ENCODE assay signal across 21 cellular contexts in the genomic region with DNA sequence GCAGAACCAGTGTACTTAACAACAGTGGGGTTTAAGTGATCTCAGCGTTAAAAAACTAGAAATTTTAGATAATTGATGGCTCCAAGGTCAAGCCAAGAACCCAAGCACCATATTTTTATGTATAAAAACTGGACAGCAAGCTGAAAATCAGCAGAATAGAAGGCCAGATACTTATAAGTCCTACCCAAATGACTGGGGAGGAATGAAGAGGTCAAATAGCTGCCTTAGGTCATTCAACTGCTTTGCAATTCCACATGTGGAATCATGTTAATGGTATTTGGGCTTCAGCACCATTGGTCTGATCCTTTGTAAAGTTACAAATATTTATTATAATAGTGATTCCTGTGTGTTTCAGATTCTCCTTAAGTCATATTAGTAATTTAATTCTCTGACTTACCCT.
A peak's percentile ranks its signal among the peaks of the same experiment; 100 is the strongest.
DNase-seq lines count a peak whose midpoint lies in the region; ATAC-seq and TF ChIP-seq lines count a peak whose summit lies in the region.
"Had no signal": no experiment of that assay in that cellular context is flagged by ENCODE, and none has a peak within 500 bp of the region (broad histone marks: within the 10 kb centered on the region; RNA-seq: fewer than 3 reads in every experiment).

No MANE protein-coding gene starts in this region.

- H3K4me3 Mint-ChIP-seq in WTC11 (no peak overlapping the region), osteocyte (ENCODE audit: unreplicated experiment) (no peak overlapping the region)
- H3K4me3 Mint-ChIP-seq: CD8-positive, alpha-beta T cell had no signal

- no peak overlapping the region for H3K4me3 ChIP-seq in BJ (ENCODE audit: low read depth, low read length)
- no peak overlapping the region for H3K4me3 ChIP-seq in fibroblast of pulmonary artery (replicated peaks; ENCODE audit: low read depth, low read length)
- H3K4me3 ChIP-seq: left lung, testis had no signal

- no peaks in the 10 kb centered on the region for H3K27me3 Mint-ChIP-seq in WTC11 (ENCODE audit: low read depth)
- no peaks in the 10 kb centered on the region for H3K27me3 Mint-ChIP-seq in osteocyte (ENCODE audit: unreplicated experiment)

- H3K9me3 Mint-ChIP-seq in WTC11 = no peaks in the 10 kb centered on the region
- no peaks in the 10 kb centered on the region for H3K9me3 Mint-ChIP-seq in osteocyte (ENCODE audit: unreplicated experiment)
- H3K9me3 Mint-ChIP-seq: CD8-positive, alpha-beta T cell had no signal

- TF ChIP-seq CTCF in BJ (IDR thresholded peaks at IDR 0.05; ENCODE audit: insufficient read depth, low read depth, low read length) (no peak), WTC11 (IDR thresholded peaks at IDR 0.05) (no peak), fibroblast of pulmonary artery (IDR thresholded peaks at IDR 0.05; ENCODE audit: low read length, missing control alignments) (no peak), osteocyte (IDR thresholded peaks at IDR 0.05) (no peak)

- CTCF ChIA-PET in BJ (lab: Yijun Ruan, JAX) = interaction anchor here (1.0 to 1.4 kb wide), 2 partner anchors 9 to 12 kb away, joined by 3 to 5 read pairs; no protein-coding TSS in a partner anchor
- CTCF ChIA-PET in WTC11 (lab: Charles Lee) = interaction anchor here (1.7 kb wide), 1 partner anchor 13 kb away, joined by 6 read pairs; no protein-coding TSS in a partner anchor

- H3K36me3 ChIP-seq in BJ (ENCODE audit: control insufficient read depth, insufficient read depth, low read length) = no peaks in the 10 kb centered on the region
- H3K36me3 ChIP-seq: left lung had no signal

- intact Hi-C loops in left ventricle myocardium superior (cut with micrococcal nuclease) (no loop called here), posterior cingulate gyrus (cut with DNase I) (no loop called here)

- H3K36me3 Mint-ChIP-seq in WTC11 = peaks cover 3% of the 10 kb centered on the region; the same call in 1 of the 2 replicates
- H3K36me3 Mint-ChIP-seq in osteocyte (ENCODE audit: unreplicated experiment) = no peaks in the 10 kb centered on the region
- H3K36me3 Mint-ChIP-seq: CD8-positive, alpha-beta T cell had no signal

- ATAC-seq in WTC11 (no peak), left ventricle myocardium superior (no peak)
- ATAC-seq: CD8-positive, alpha-beta T cell; left lung; sciatic nerve; SK-N-SH treated with all-trans-retinoic acid at 6 μM for 48 hours had no signal

- H3K4me1 Mint-ChIP-seq in WTC11 (peaks cover 58% of the 10 kb centered on the region), osteocyte (ENCODE audit: unreplicated experiment) (peaks cover 46% of the 10 kb centered on the region)

- DNase-seq in BJ (ENCODE audit: low read depth) (peak; percentile 41), WTC11 (ENCODE audit: low spot score) (no peak), fibroblast of pulmonary artery (ENCODE audit: low read depth) (peak; percentile 29), osteocyte (ENCODE audit: extremely low spot score, unreplicated experiment) (no peak), left ventricle myocardium superior (no peak), posterior cingulate gyrus (no peak), occipital lobe (lab: John Stamatoyannopoulos, UW) (no peak)
- no peak for DNase-seq in activated T-cell treated with anti-CD3 and anti-CD28 coated beads, Interleukin-2, amount 50 U/mL, for 1 hour
- DNase-seq: ACHN; activated CD4-positive, alpha-beta T cell treated with anti-CD3 and anti-CD28 coated beads, Interleukin-2, amount 50 U/mL, for 4 hours; activated gamma-delta T cell; CD8-positive, alpha-beta T cell; DMS79; glutamatergic neuron; left lung; NCI-H1105; NCI-H2081 treated with DMSO at 0.1 percent for 48 hours; NCI-H510A; testis had no signal

- no peaks in the 10 kb centered on the region for H3K27me3 ChIP-seq in BJ (ENCODE audit: control insufficient read depth, insufficient read depth, low read length)
- H3K27me3 ChIP-seq: left lung, testis had no signal

- POLR2A ChIA-PET in BJ (lab: Charles Lee) = interaction anchor here (0.6 kb wide), 2 partner anchors 24 to 386 kb away, joined by 3 to 7 read pairs; no protein-coding TSS in a partner anchor
- POLR2A ChIA-PET in WTC11 (lab: Charles Lee) = no interaction called here

- H3K27ac Mint-ChIP-seq in WTC11 = 0 out of 2 replicates have a peak overlapping the region, but pooled peaks have one; percentile 21
- H3K27ac Mint-ChIP-seq in osteocyte (ENCODE audit: unreplicated experiment) = peak overlapping the region; percentile 5
- H3K27ac Mint-ChIP-seq: CD8-positive, alpha-beta T cell had no signal

TF ChIP-seq in WTC11, 78 proteins besides CTCF, POLR2A, EP300 and RAD21:
- TF ChIP-seq HMGA2 (CRISPR knock-in tag; IDR thresholded peaks at IDR 0.05) (no peak), NR3C1 (CRISPR knock-in tag; conservative IDR thresholded peaks at IDR 0.05; ENCODE audit: low read depth) (no peak), GABPB1 (CRISPR knock-in tag; IDR thresholded peaks at IDR 0.05) (no peak), ZNF121 (CRISPR knock-in tag; IDR thresholded peaks at IDR 0.05) (no peak), NFYB (CRISPR knock-in tag; conservative IDR thresholded peaks at IDR 0.05; ENCODE audit: low read depth) (no peak), TEAD4 (CRISPR knock-in tag; IDR thresholded peaks at IDR 0.05) (no peak), GRHL2 (CRISPR knock-in tag; IDR thresholded peaks at IDR 0.05; ENCODE audit: insufficient replicate concordance, severe bottlenecking) (no peak), NR2C2 (CRISPR knock-in tag; IDR thresholded peaks at IDR 0.05) (no peak), JUN (CRISPR knock-in tag; IDR thresholded peaks at IDR 0.05) (no peak), MYBL2 (CRISPR knock-in tag; IDR thresholded peaks at IDR 0.05) (no peak), ETV6 (CRISPR knock-in tag; IDR thresholded peaks at IDR 0.05) (no peak), NFATC4 (CRISPR knock-in tag; IDR thresholded peaks at IDR 0.05) (no peak)
- TF ChIP-seq, protein P1, sequence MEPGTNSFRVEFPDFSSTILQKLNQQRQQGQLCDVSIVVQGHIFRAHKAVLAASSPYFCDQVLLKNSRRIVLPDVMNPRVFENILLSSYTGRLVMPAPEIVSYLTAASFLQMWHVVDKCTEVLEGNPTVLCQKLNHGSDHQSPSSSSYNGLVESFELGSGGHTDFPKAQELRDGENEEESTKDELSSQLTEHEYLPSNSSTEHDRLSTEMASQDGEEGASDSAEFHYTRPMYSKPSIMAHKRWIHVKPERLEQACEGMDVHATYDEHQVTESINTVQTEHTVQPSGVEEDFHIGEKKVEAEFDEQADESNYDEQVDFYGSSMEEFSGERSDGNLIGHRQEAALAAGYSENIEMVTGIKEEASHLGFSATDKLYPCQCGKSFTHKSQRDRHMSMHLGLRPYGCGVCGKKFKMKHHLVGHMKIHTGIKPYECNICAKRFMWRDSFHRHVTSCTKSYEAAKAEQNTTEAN (CRISPR knock-in tag; IDR thresholded peaks at IDR 0.05) = no peak
- TF ChIP-seq, protein P2, sequence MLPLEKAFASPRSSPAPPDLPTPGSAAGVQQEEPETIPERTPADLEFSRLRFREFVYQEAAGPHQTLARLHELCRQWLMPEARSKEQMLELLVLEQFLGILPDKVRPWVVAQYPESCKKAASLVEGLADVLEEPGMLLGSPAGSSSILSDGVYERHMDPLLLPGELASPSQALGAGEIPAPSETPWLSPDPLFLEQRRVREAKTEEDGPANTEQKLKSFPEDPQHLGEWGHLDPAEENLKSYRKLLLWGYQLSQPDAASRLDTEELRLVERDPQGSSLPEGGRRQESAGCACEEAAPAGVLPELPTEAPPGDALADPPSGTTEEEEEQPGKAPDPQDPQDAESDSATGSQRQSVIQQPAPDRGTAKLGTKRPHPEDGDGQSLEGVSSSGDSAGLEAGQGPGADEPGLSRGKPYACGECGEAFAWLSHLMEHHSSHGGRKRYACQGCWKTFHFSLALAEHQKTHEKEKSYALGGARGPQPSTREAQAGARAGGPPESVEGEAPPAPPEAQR (CRISPR knock-in tag; IDR thresholded peaks at IDR 0.05) = no peak
- TF ChIP-seq, protein P3, sequence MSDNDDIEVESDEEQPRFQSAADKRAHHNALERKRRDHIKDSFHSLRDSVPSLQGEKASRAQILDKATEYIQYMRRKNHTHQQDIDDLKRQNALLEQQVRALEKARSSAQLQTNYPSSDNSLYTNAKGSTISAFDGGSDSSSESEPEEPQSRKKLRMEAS (CRISPR knock-in tag; IDR thresholded peaks at IDR 0.05) = no peak
TF ChIP-seq in WTC11: peak in this region for 0.

Comparison
In these comparisons a context has a peak if more than half of its experiments do, and no peak if none do; other contexts are left out.
1. DNase-seq: peak in BJ (single experiment) and fibroblast of pulmonary artery (single experiment); none in WTC11 (single experiment), osteocyte (single experiment), left ventricle myocardium superior (single experiment), posterior cingulate gyrus (0 of 10), occipital lobe (single experiment) and activated T-cell treated with anti-CD3 and anti-CD28 coated beads, Interleukin-2, amount 50 U/mL, for 1 hour (single experiment).